In the genomic region with DNA sequence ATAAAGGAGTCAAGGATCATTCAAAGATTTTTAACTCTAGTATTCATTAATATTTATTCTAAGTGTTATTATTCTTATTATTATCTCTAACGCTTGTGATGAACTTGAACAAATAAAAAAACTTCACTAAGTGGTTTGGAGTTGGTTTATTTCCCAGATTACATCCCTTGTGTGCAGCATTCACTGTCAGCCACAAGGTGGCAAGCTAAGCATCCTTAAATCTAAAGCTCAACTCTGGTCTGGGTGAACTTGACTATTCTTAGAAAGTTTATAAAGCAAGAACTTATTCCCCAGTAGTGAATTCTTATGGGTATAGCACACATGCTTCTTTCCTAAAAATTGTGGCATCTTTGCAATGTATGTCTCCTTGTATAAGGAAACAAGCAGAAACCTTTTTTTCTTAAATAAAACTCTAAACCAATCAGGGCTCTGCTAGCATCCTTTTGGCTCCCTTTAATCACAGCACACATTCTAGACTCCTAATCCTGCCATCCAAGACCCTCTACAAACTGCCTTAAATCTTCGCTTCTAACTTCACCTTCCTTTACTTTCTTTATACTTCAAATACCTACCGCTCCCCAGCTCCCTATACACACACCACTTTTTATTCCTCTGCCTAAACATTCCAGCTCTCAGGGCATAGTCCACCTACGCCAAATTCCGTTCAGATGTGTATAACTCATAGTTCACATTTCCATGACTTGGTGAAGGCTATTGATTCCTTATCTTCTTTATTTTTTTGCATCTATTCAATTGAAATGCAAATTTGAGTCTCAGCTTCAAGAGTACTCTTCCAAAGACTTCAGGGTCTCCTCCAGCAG, we compare ENCODE assay signal across 8 cellular contexts.
A peak's percentile ranks its signal among the peaks of the same experiment; 100 is the strongest.
DNase-seq lines count a peak whose midpoint lies in the region; ATAC-seq, FAIRE-seq and TF ChIP-seq lines count a peak whose summit lies in the region.

No MANE protein-coding gene starts in this region.

- POLR2A ChIA-PET in activated B cell treated with CpG ODN at 0.5 μM for 24 hours (lab: Charles Lee), result no interaction called here

- peak; percentile 80 for ATAC-seq in HG02763 (IDR thresholded peaks at IDR 0.05; ENCODE audit: unreplicated experiment)
- peak; percentile 69 for ATAC-seq in activated B cell treated with CpG ODN at 0.5 μM for 24 hours (ENCODE audit: low read depth)
- ATAC-seq in right cardiac atrium, result peak; percentile 50 to 57

- peaks cover 7% of the 10 kb centered on the region for H3K27me3 Mint-ChIP-seq in activated B cell treated with CpG ODN at 0.5 μM for 24 hours
- H3K27me3 Mint-ChIP-seq in activated T-helper 2 cell treated with anti-CD3 and anti-CD28 coated beads, Interferon-gamma antibody, Interleukin-2, Interleukin-4, amounts not matched to agents 10 μg/mL and 5 μg/mL and 100 μg/mL, durations not matched to agents 14 hours and 24 hours and 36 hours (ENCODE audit: low read depth), result no peaks in the 10 kb centered on the region

- TF ChIP-seq CTCF in activated B cell treated with CpG ODN at 0.5 μM for 24 hours (IDR thresholded peaks at IDR 0.05), result no peak

- H3K9me3 Mint-ChIP-seq in activated B cell treated with CpG ODN at 0.5 μM for 24 hours, result no peaks in the 10 kb centered on the region
- H3K9me3 Mint-ChIP-seq in activated T-helper 2 cell treated with anti-CD3 and anti-CD28 coated beads, Interferon-gamma antibody, Interleukin-2, Interleukin-4, amounts not matched to agents 10 μg/mL and 5 μg/mL and 100 μg/mL, durations not matched to agents 14 hours and 24 hours and 36 hours, result no peaks in the 10 kb centered on the region

- no peaks in the 10 kb centered on the region for H3K36me3 Mint-ChIP-seq in activated B cell treated with CpG ODN at 0.5 μM for 24 hours (ENCODE audit: low read depth)
- no peaks in the 10 kb centered on the region for H3K36me3 Mint-ChIP-seq in activated T-helper 2 cell treated with anti-CD3 and anti-CD28 coated beads, Interferon-gamma antibody, Interleukin-2, Interleukin-4, amounts not matched to agents 10 μg/mL and 5 μg/mL and 100 μg/mL, durations not matched to agents 14 hours and 24 hours and 36 hours (ENCODE audit: low read depth)

- DNase-seq in CD1c-positive myeloid dendritic cell (ENCODE audit: extremely low spot score) (peak; percentile 30), GM18507 (ENCODE audit: extremely low spot score, insufficient read length, low read depth) (no peak), NCI-H1105 (lab: John Stamatoyannopoulos, UW) (peak; percentile 13), activated B cell treated with CpG ODN at 0.5 μM for 24 hours (no peak), right cardiac atrium (peak in 2 of 3 donors; percentile 16 to 31), stromal cell of bone marrow (ENCODE audit: low read depth) (peak; percentile 33)
- no peak for DNase-seq in activated T-helper 2 cell treated with anti-CD3 and anti-CD28 coated beads, Interferon-gamma antibody, Interleukin-2, Interleukin-4, amounts not matched to agents 10 μg/mL and 5 μg/mL and 100 μg/mL, durations not matched to agents 14 hours and 24 hours and 36 hours (ENCODE audit: low spot score)

- no peaks in the 10 kb centered on the region for H3K9me3 ChIP-seq in right cardiac atrium (ENCODE audit: control insufficient read depth, low read length)

- CTCF ChIA-PET in activated B cell treated with CpG ODN at 0.5 μM for 24 hours (lab: Charles Lee), result interaction anchor here (0.7 to 3.2 kb wide), 9 partner anchors 8 to 1037 kb away, joined by 3 to 35 read pairs (median 4); no protein-coding TSS in a partner anchor

- no peak overlapping the region for H3K4me3 Mint-ChIP-seq in activated B cell treated with CpG ODN at 0.5 μM for 24 hours
- H3K4me3 Mint-ChIP-seq in activated T-helper 2 cell treated with anti-CD3 and anti-CD28 coated beads, Interferon-gamma antibody, Interleukin-2, Interleukin-4, amounts not matched to agents 10 μg/mL and 5 μg/mL and 100 μg/mL, durations not matched to agents 14 hours and 24 hours and 36 hours (ENCODE audit: low read depth), result no peak overlapping the region

- H3K27ac Mint-ChIP-seq in activated B cell treated with CpG ODN at 0.5 μM for 24 hours, result no peak overlapping the region
- no peak overlapping the region for H3K27ac Mint-ChIP-seq in activated T-helper 2 cell treated with anti-CD3 and anti-CD28 coated beads, Interferon-gamma antibody, Interleukin-2, Interleukin-4, amounts not matched to agents 10 μg/mL and 5 μg/mL and 100 μg/mL, durations not matched to agents 14 hours and 24 hours and 36 hours

- WGBS in right cardiac atrium, result 61% methylated on average over 5 of the region's 5 CpGs

- H3K4me1 ChIP-seq in right cardiac atrium (ENCODE audit: control insufficient read depth, insufficient read depth, low read length), result no peaks in the 10 kb centered on the region

- H3K4me1 Mint-ChIP-seq in activated B cell treated with CpG ODN at 0.5 μM for 24 hours, result peaks cover 3% of the 10 kb centered on the region
- no peaks in the 10 kb centered on the region for H3K4me1 Mint-ChIP-seq in activated T-helper 2 cell treated with anti-CD3 and anti-CD28 coated beads, Interferon-gamma antibody, Interleukin-2, Interleukin-4, amounts not matched to agents 10 μg/mL and 5 μg/mL and 100 μg/mL, durations not matched to agents 14 hours and 24 hours and 36 hours (ENCODE audit: low read depth)

- no peak overlapping the region for H3K4me3 ChIP-seq in right cardiac atrium (ENCODE audit: low read length)

- peak; percentile 77 for FAIRE-seq in GM18507 (lab: Jason Lieb, UNC)

- H3K27ac ChIP-seq in right cardiac atrium (ENCODE audit: low read length), result no peak overlapping the region

- intact Hi-C loops in activated B cell treated with CpG ODN at 0.5 μM for 24 hours (cut with micrococcal nuclease), result loop anchor here (1.0 kb wide), 1 partner anchor 1033 kb away; no protein-coding TSS in a partner anchor
- intact Hi-C loops in right cardiac atrium (cut with DNase I), result loop anchor here in 1 of 4 donors (5.0 kb wide), 1 partner anchor 154 kb away; no protein-coding TSS in a partner anchor
- intact Hi-C loops in activated T-helper 2 cell treated with anti-CD3 and anti-CD28 coated beads, Interferon-gamma antibody, Interleukin-2, Interleukin-4, amounts not matched to agents 10 μg/mL and 5 μg/mL and 100 μg/mL, durations not matched to agents 14 hours and 24 hours and 36 hours (cut with micrococcal nuclease), result loop anchor here (5.0 kb wide), 1 partner anchor 1034 kb away; no protein-coding TSS in a partner anchor

- H3K27me3 ChIP-seq in right cardiac atrium (ENCODE audit: control insufficient read depth, insufficient read depth), result no peaks in the 10 kb centered on the region

Comparison
In these comparisons a context has a peak if more than half of its experiments do, and no peak if none do; other contexts are left out.
1. DNase-seq: peak in CD1c-positive myeloid dendritic cell (single experiment), NCI-H1105 (single experiment), right cardiac atrium (2 of 3) and stromal cell of bone marrow (single experiment); none in GM18507 (single experiment), activated B cell treated with CpG ODN at 0.5 μM for 24 hours (single experiment) and activated T-helper 2 cell treated with anti-CD3 and anti-CD28 coated beads, Interferon-gamma antibody, Interleukin-2, Interleukin-4, amounts not matched to agents 10 μg/mL and 5 μg/mL and 100 μg/mL, durations not matched to agents 14 hours and 24 hours and 36 hours (single experiment).
2. Peak in every context shown above with its lines, with median percentiles within 50 percentile points of each other: ATAC-seq.